ENCODE assay signal across 26 cellular contexts in genomic region chr2:74744731-74745505, GRCh38.
"Had no signal": no experiment of that assay in that cellular context is flagged by ENCODE, and none has a peak within 500 bp of the region (broad histone marks: within the 10 kb centered on the region; RNA-seq: fewer than 3 reads in every experiment).

No MANE protein-coding gene starts in this region.

- ATAC-seq: activated naive CD4-positive, alpha-beta T cell treated with anti-CD3 and anti-CD28 coated beads, Interleukin-2, amount 50 U/mL, for 72 hours; activated T-helper 17 cell treated with anti-CD3 and anti-CD28 coated beads, Interleukin-2, amount 50 U/mL, for 72 hours; heart left ventricle; left lung; lower lobe of right lung; natural killer cell treated with Interleukin-12 subunit alpha and Interleukin-12 subunit beta and Interleukin-15 and Interleukin-18, amount 100 ng/mL, for 72 hours; sciatic nerve; stimulated activated naive CD8-positive, alpha-beta T cell treated with anti-CD3 and anti-CD28 coated beads, Interleukin-15, Interleukin-2, amounts not matched to agents 100 U/mL and 50 U/mL, for 24 hours had no signal

- H3K4me1 ChIP-seq: breast epithelium, testis had no signal

- H3K36me3 ChIP-seq: breast epithelium, colonic mucosa, heart left ventricle, left lung, lower lobe of right lung, neutrophil, ovary, transverse colon had no signal

- DNase-seq: activated CD4-positive, alpha-beta memory T cell treated with anti-CD3 and anti-CD28 coated beads for 36 hours; activated CD4-positive, CD25-positive, alpha-beta regulatory T cell treated with anti-CD3 and anti-CD28 coated beads, Interleukin-2, amount 50 U/mL, for 72 hours; activated CD8-positive, alpha-beta memory T cell treated with anti-CD3 and anti-CD28 coated beads, Interleukin-2, amount 50 U/mL, for 48 hours; activated T-cell treated with anti-CD3 and anti-CD28 coated beads, Interleukin-2, amount 50 U/mL, for 24 hours; central memory CD4-positive, alpha-beta T cell; dorsolateral prefrontal cortex; effector memory CD4-positive, alpha-beta T cell; heart left ventricle; left lung; lower lobe of right lung; mesendoderm; ovary; stimulated activated CD4-positive, alpha-beta T cell treated with anti-CD3 and anti-CD28 coated beads, Interleukin-12 subunit alpha, Interleukin-12 subunit beta, amount 100 ng/mL, for 4 hours; stimulated activated CD4-positive, alpha-beta T cell treated with anti-CD3 and anti-CD28 coated beads, Interleukin-4, amount 100 ng/mL, for 1 hour; stimulated activated naive CD8-positive, alpha-beta T cell treated with anti-CD3 and anti-CD28 coated beads, Interleukin-15, Interleukin-2, amounts not matched to agents 100 U/mL and 50 U/mL, for 24 hours; T-helper 2 cell; testis had no signal

- H3K9me3 ChIP-seq: breast epithelium, colonic mucosa, heart left ventricle, left lung, lower lobe of right lung, neutrophil, ovary, testis, transverse colon had no signal

- H3K27me3 ChIP-seq: breast epithelium, colonic mucosa, left lung, neutrophil, ovary, testis, transverse colon had no signal

- H3K27ac ChIP-seq: breast epithelium, colonic mucosa, dorsolateral prefrontal cortex, heart left ventricle, left lung, lower lobe of right lung, neutrophil, ovary, testis had no signal

- H3K4me3 ChIP-seq: breast epithelium, colonic mucosa, dorsolateral prefrontal cortex, heart left ventricle, left lung, lower lobe of right lung, ovary, skin epidermis, testis, transverse colon had no signal
